Comparison of ENCODE assay signal across 8 cellular contexts in genomic region chr5:140174472-140175366, GRCh38. TPM values are rescaled to one million over a fixed set of nuclear protein-coding genes. Genes with fewer than 3 reads are reported as not detected.
DNase-seq lines count a peak whose midpoint lies in the region; ATAC-seq and TF ChIP-seq lines count a peak whose summit lies in the region.

CYSTM1 (plus strand) TSS chr5:140175188; CDS start chr5:140194466, 19,278 bp downstream.

- in situ Hi-C loops in GM13977 (cut with MboI; ENCODE audit: low pct_unique_long_range_greater_than_20kb, low sequenced_read_pairs, unreplicated experiment) = loop anchor here (25.0 kb wide), 1 partner anchor 387 kb away; the partner anchor contains the start of gene PSD2

- peaks cover 9% of the 10 kb centered on the region for H3K4me1 Mint-ChIP-seq in progenitor cell of endocrine pancreas (ENCODE audit: low read depth)

- ATAC-seq in HG02870 (IDR thresholded peaks at IDR 0.05; ENCODE audit: unreplicated experiment) = peak; percentile 89

- no peaks in the 10 kb centered on the region for H3K9me3 ChIP-seq in left ventricle myocardium inferior (replicated peaks)

- no peaks in the 10 kb centered on the region for H3K36me3 ChIP-seq in left ventricle myocardium inferior

- no peaks in the 10 kb centered on the region for H3K9me3 Mint-ChIP-seq in progenitor cell of endocrine pancreas (ENCODE audit: low read depth)

- peaks cover 11% of the 10 kb centered on the region for H3K27me3 Mint-ChIP-seq in progenitor cell of endocrine pancreas

- no peaks in the 10 kb centered on the region for H3K27me3 ChIP-seq in left ventricle myocardium inferior (ENCODE audit: low read depth)

- H3K4me3 Mint-ChIP-seq in progenitor cell of endocrine pancreas (ENCODE audit: low read depth) = peak within 1 kb of the TSS; percentile 87

- intact Hi-C loops in T-helper 1 cell treated with Interleukin-12 subunit alpha and Interleukin-12 subunit beta and Interleukin-4 antibody, amounts not matched to agents 30 ng/mL and 1 ng/mL, for 36 hours (cut with micrococcal nuclease) = loop anchor here (1.0 to 10.0 kb wide), 13 partner anchors 17 to 1630 kb away; partner anchors contain the start of genes ANKHD1, APBB3, ETF1 and HARS1
- intact Hi-C loops in left ventricle myocardium inferior (cut with micrococcal nuclease) = loop anchor here (10.0 kb wide), 2 partner anchors 60 to 180 kb away; no protein-coding TSS in a partner anchor

- no peak for TF ChIP-seq CTCF in GM13977 (IDR thresholded peaks at IDR 0.05; ENCODE audit: extremely low read depth, insufficient read depth, missing control alignments)
- no peak for TF ChIP-seq CTCF in left ventricle myocardium inferior (IDR thresholded peaks at IDR 0.05; ENCODE audit: borderline replicate concordance)
- no peak for TF ChIP-seq CTCF in progenitor cell of endocrine pancreas (IDR thresholded peaks at IDR 0.05; ENCODE audit: unreplicated experiment)

- peaks cover 49% of the 10 kb centered on the region for H3K4me1 ChIP-seq in left ventricle myocardium inferior

- peak within 1 kb of the TSS; percentile 89 for H3K4me3 ChIP-seq in left ventricle myocardium inferior

- H3K36me3 Mint-ChIP-seq in progenitor cell of endocrine pancreas (ENCODE audit: insufficient read depth) = no peaks in the 10 kb centered on the region

- DNase-seq in GM13977 (ENCODE audit: low spot score) (peak; percentile 97), NCI-H1694 (lab: John Stamatoyannopoulos, UW) (peak; percentile 75), amygdala (lab: John Stamatoyannopoulos, UW) (peak; percentile 30 to 97 (median 87)), left ventricle myocardium inferior (peak; percentile 97), progenitor cell of endocrine pancreas (ENCODE audit: low spot score, unreplicated experiment) (peak; percentile 98), ureter (ENCODE audit: low spot score) (peak; percentile 97)

- H3K27ac ChIP-seq in left ventricle myocardium inferior (replicated peaks) = peak within 1 kb of the TSS; percentile 95

- H3K27ac Mint-ChIP-seq in progenitor cell of endocrine pancreas = peak within 1 kb of the TSS; percentile 99

RNA-seq across cellular contexts. Expression of gene CYSTM1, which starts in this region (rescaled TPM):
- 14.8 and 15.2 TPM in 2 replicates for total RNA-seq in T-helper 1 cell treated with Interleukin-12 subunit alpha and Interleukin-12 subunit beta and Interleukin-4 antibody, amounts not matched to agents 30 ng/mL and 1 ng/mL, for 36 hours
- total RNA-seq in left ventricle myocardium inferior (93.3 TPM), progenitor cell of endocrine pancreas (28.1 and 30.9 TPM in 2 replicates), ureter (99.1 TPM)

Comparison
In these comparisons a context has a peak if more than half of its experiments do, and no peak if none do; other contexts are left out.
1. Peak in every context shown above with its lines: DNase-seq, ATAC-seq, H3K4me3 ChIP-seq and H3K27ac ChIP-seq.